ENCODE assay signal across 27 cellular contexts in the genomic region with DNA sequence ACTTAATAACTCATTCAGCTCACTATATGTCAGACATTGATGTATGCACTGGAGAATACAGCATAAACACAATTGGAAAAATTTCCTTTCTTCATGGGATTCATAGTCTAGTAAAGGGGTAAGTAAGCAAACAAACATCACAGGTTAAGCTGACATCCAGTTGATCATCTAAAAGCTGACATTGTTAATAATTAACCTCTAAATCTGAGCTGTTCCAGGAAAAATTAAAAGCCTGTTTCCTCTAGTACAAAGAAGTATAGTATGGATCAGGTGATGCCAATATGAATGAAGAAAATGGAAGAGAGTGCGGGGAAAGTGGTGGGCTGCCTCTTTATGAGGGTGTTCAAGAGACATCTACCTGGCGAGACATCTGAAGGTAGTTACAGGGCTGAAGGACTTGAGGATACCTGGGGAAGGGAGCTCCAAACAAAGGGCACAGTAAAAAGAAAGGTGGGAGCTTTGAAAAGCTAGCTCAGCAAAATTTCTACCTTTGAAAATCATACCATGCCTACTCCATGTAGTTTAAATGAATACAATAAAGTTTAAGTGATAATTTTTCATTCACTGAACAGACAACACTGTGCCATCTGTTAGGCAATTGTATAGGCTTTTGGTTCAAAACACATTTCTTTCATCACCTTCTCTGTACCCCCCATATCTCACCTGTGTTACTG.
"Had no signal": no experiment of that assay in that cellular context is flagged by ENCODE, and none has a peak within 500 bp of the region (broad histone marks: within the 10 kb centered on the region; RNA-seq: fewer than 3 reads in every experiment).

No MANE protein-coding gene starts in this region.

- DNase-seq: colonic mucosa; effector CD8-positive, alpha-beta T cell; endodermal cell; foreskin fibroblast; gastrocnemius medialis; heart left ventricle; islet precursor cell; kidney glomerular epithelial cell; left ventricle myocardium superior; lower lobe of right lung; naive thymus-derived CD8-positive, alpha-beta T cell; nephron progenitor cell; nucleus accumbens; ovary; posterior cingulate gyrus; psoas muscle; stimulated activated CD4-positive, alpha-beta T cell treated with anti-CD3 and anti-CD28 coated beads, Interleukin-12 subunit alpha, Interleukin-12 subunit beta, amount 100 ng/mL, for 4 hours; stimulated activated CD4-positive, alpha-beta T cell treated with anti-CD3 and anti-CD28 coated beads, Interleukin-1b, Interleukin-23, amount 100 ng/mL, for 48 hours; stimulated activated CD4-positive, alpha-beta T cell treated with anti-CD3 and anti-CD28 coated beads, Interleukin-4, amount 100 ng/mL, for 24 hours; stimulated activated naive CD4-positive, alpha-beta T cell treated with Interleukin-2 at 50 U/mL for 16 hours; stomach; thyroid gland; trophoblast cell had no signal

- H3K4me1 Mint-ChIP-seq: endodermal cell; naive thymus-derived CD8-positive, alpha-beta T cell; nephron progenitor cell; stimulated activated effector memory CD8-positive, alpha-beta T cell treated with anti-CD3 and anti-CD28 coated beads, Interleukin-12 subunit alpha, Interleukin-12 subunit beta, amount 100 ng/mL, for 72 hours had no signal

- H3K27me3 Mint-ChIP-seq: dendritic cell treated with granulocyte-macrophage colony-stimulating factor and Interleukin-4, amounts not matched to agents 40 ng/mL and 50 ng/mL, for 4 days; naive thymus-derived CD8-positive, alpha-beta T cell had no signal

- ATAC-seq: esophagus mucosa; gastrocnemius medialis; heart left ventricle; left ventricle myocardium superior; lower lobe of right lung; naive thymus-derived CD8-positive, alpha-beta T cell; psoas muscle; sciatic nerve; stimulated activated effector memory CD8-positive, alpha-beta T cell treated with anti-CD3 and anti-CD28 coated beads, Interleukin-12 subunit alpha, Interleukin-12 subunit beta, amount 100 ng/mL, for 72 hours had no signal

- H3K9me3 Mint-ChIP-seq: nephron progenitor cell had no signal

- H3K36me3 Mint-ChIP-seq: naive thymus-derived CD8-positive, alpha-beta T cell; stimulated activated effector memory CD8-positive, alpha-beta T cell treated with anti-CD3 and anti-CD28 coated beads, Interleukin-12 subunit alpha, Interleukin-12 subunit beta, amount 100 ng/mL, for 72 hours had no signal

- H3K27ac Mint-ChIP-seq: dendritic cell treated with granulocyte-macrophage colony-stimulating factor and Interleukin-4, amounts not matched to agents 40 ng/mL and 50 ng/mL, for 4 days; endodermal cell; naive thymus-derived CD8-positive, alpha-beta T cell; nephron progenitor cell; stimulated activated effector memory CD8-positive, alpha-beta T cell treated with anti-CD3 and anti-CD28 coated beads, Interleukin-12 subunit alpha, Interleukin-12 subunit beta, amount 100 ng/mL, for 72 hours had no signal

- H3K4me3 Mint-ChIP-seq: dendritic cell treated with granulocyte-macrophage colony-stimulating factor and Interleukin-4, amounts not matched to agents 40 ng/mL and 50 ng/mL, for 4 days; endodermal cell; naive thymus-derived CD8-positive, alpha-beta T cell; nephron progenitor cell; stimulated activated effector memory CD8-positive, alpha-beta T cell treated with anti-CD3 and anti-CD28 coated beads, Interleukin-12 subunit alpha, Interleukin-12 subunit beta, amount 100 ng/mL, for 72 hours had no signal
